24 cellular contexts compared by ENCODE assay signal in the genomic region with DNA sequence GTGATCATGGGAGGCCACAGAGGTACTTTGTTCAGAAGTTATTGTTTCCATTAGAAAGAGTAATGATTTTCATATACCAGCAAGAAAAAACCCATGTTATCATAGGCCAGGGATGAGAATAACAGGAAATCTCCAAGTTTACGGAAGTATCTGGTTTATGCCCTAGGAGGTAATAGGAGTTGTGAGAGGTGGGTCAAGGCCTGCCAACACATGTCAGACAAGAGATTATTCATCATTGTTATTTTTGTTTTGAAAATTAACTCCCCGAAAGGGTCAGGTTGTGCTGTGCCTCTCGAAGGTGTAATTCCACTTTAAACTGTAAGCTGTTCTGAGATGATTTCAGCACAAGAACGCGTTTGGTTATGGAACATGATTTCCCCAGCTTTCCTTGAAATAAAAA.
A peak's percentile ranks its signal among the peaks of the same experiment; 100 is the strongest.
DNase-seq lines count a peak whose midpoint lies in the region; ATAC-seq, FAIRE-seq and TF ChIP-seq lines count a peak whose summit lies in the region.
"Had no signal": no experiment of that assay in that cellular context is flagged by ENCODE, and none has a peak within 500 bp of the region (broad histone marks: within the 10 kb centered on the region; RNA-seq: fewer than 3 reads in every experiment).

No MANE protein-coding gene starts in this region.

- DNase-seq in RWPE1 (ENCODE audit: low spot score) (peak; percentile 12), bronchial epithelial cell (ENCODE audit: low read depth) (peak; percentile 67), epithelial cell of esophagus (ENCODE audit: low read depth) (peak; percentile 65), keratinocyte (ENCODE audit: low read depth, low spot score) (no peak)
- no peak for DNase-seq in activated T-cell treated with anti-CD3 and anti-CD28 coated beads, Interleukin-2, amount 50 U/mL, for 24 hours
- DNase-seq in activated naive CD8-positive, alpha-beta T cell treated with anti-CD3 and anti-CD28 coated beads for 36 hours: no peak
- DNase-seq: 8988T; AML-193; Caco-2; Calu3; CD4-positive, alpha-beta T cell; CD8-positive, alpha-beta T cell; DMS79 treated with DMSO at 0.1 percent for 48 hours; GF-D8 had no signal

- no peaks in the 10 kb centered on the region for H3K36me3 Mint-ChIP-seq in activated T-cell treated with anti-CD3 and anti-CD28 coated beads, Interleukin-2, amount 50 U/mL, for 24 hours (ENCODE audit: low read depth)
- no peaks in the 10 kb centered on the region for H3K36me3 Mint-ChIP-seq in activated naive CD8-positive, alpha-beta T cell treated with anti-CD3 and anti-CD28 coated beads for 36 hours
- H3K36me3 Mint-ChIP-seq: CD8-positive, alpha-beta T cell had no signal

- no peak overlapping the region for H2AFZ ChIP-seq in keratinocyte (ENCODE audit: control insufficient read depth, low read length)

- H3K27me3 ChIP-seq in bronchial epithelial cell (ENCODE audit: control insufficient read depth, insufficient read depth, low read length) (no peaks in the 10 kb centered on the region), keratinocyte (ENCODE audit: control insufficient read depth, extremely low read depth, insufficient read depth, low read length) (peaks cover 12% of the 10 kb centered on the region)
- H3K27me3 ChIP-seq: BLaER1 treated with 17β-estradiol and CSF1 and Interleukin-3, amounts not matched to agents 10 nM and 100 nM had no signal

- peak overlapping the region; percentile 10 for H3K4me2 ChIP-seq in keratinocyte (ENCODE audit: control insufficient read depth, extremely low read depth, insufficient read depth, low read depth, low read length)
- H3K4me2 ChIP-seq: BLaER1 treated with 17β-estradiol and CSF1 and Interleukin-3, amounts not matched to agents 10 nM and 100 nM had no signal

- H3K4me1 ChIP-seq in keratinocyte (ENCODE audit: control insufficient read depth, extremely low read depth, insufficient read depth, low read length): peaks cover 5% of the 10 kb centered on the region
- H3K4me1 ChIP-seq: BLaER1 treated with 17β-estradiol and CSF1 and Interleukin-3, amounts not matched to agents 10 nM and 100 nM; Caco-2 had no signal

- no peaks in the 10 kb centered on the region for H4K20me1 ChIP-seq in keratinocyte (ENCODE audit: control insufficient read depth, extremely low read depth, insufficient read depth, low read length)
- H4K20me1 ChIP-seq: BLaER1 treated with 17β-estradiol and CSF1 and Interleukin-3, amounts not matched to agents 10 nM and 100 nM had no signal

- H3K4me3 Mint-ChIP-seq in activated T-cell treated with anti-CD3 and anti-CD28 coated beads, Interleukin-2, amount 50 U/mL, for 24 hours: no peak overlapping the region
- H3K4me3 Mint-ChIP-seq in activated naive CD8-positive, alpha-beta T cell treated with anti-CD3 and anti-CD28 coated beads for 36 hours: no peak overlapping the region
- H3K4me3 Mint-ChIP-seq: B cell; CD4-positive, alpha-beta T cell; CD8-positive, alpha-beta T cell had no signal

- no peak overlapping the region for H3K9ac ChIP-seq in keratinocyte (ENCODE audit: control insufficient read depth, extremely low read depth, insufficient read depth, low read length)
- H3K9ac ChIP-seq: BLaER1 treated with 17β-estradiol and CSF1 and Interleukin-3, amounts not matched to agents 10 nM and 100 nM had no signal

- no peaks in the 10 kb centered on the region for H3K36me3 ChIP-seq in bronchial epithelial cell (ENCODE audit: control insufficient read depth, insufficient read depth, low read length)
- no peaks in the 10 kb centered on the region for H3K36me3 ChIP-seq in keratinocyte (ENCODE audit: control insufficient read depth in 2 of 2, extremely low read depth in 1 of 2, insufficient read depth in 2 of 2, low read length in 2 of 2)
- H3K36me3 ChIP-seq: BLaER1 treated with 17β-estradiol and CSF1 and Interleukin-3, amounts not matched to agents 10 nM and 100 nM had no signal

- no peaks in the 10 kb centered on the region for H3K79me2 ChIP-seq in keratinocyte (ENCODE audit: control insufficient read depth, insufficient read depth, low read length)

- TF ChIP-seq CTCF in RWPE1 (conservative IDR thresholded peaks at IDR 0.05; ENCODE audit: low read depth) (no peak), bronchial epithelial cell (IDR thresholded peaks at IDR 0.05; ENCODE audit: insufficient read depth, low read length, severe bottlenecking) (no peak), epithelial cell of esophagus (IDR thresholded peaks at IDR 0.05; ENCODE audit: insufficient read depth, low read depth, low read length, missing control alignments) (no peak), keratinocyte (optimal IDR thresholded peaks at IDR 0.05 in 1 of 3, IDR thresholded peaks at IDR 0.05 in 1 of 3, conservative IDR thresholded peaks at IDR 0.05 in 1 of 3; ENCODE audit: extremely low read depth in 1 of 3, insufficient read depth in 2 of 3, low read length in 3 of 3) (no peak)

- ATAC-seq in HG02970 (IDR thresholded peaks at IDR 0.05; ENCODE audit: low FRiP score, unreplicated experiment) (no peak), HG03045 (IDR thresholded peaks at IDR 0.05; ENCODE audit: unreplicated experiment) (no peak)
- ATAC-seq: CD8-positive, alpha-beta T cell had no signal

- no peaks in the 10 kb centered on the region for H3K9me1 ChIP-seq in keratinocyte (ENCODE audit: control insufficient read depth, extremely low read depth, insufficient read depth, low read length)

- FAIRE-seq in bronchial epithelial cell (lab: Jason Lieb, UNC) (no peak), keratinocyte (lab: Jason Lieb, UNC) (peak; percentile 67)
- FAIRE-seq: A204.1, D721Med, G401.6, GM12891, GM19239 had no signal

- POLR2A ChIA-PET in RWPE1 (lab: Yijun Ruan, JAX; ENCODE audit: low non-redundant PET): no interaction called here

- H3K27ac Mint-ChIP-seq in activated T-cell treated with anti-CD3 and anti-CD28 coated beads, Interleukin-2, amount 50 U/mL, for 24 hours: no peak overlapping the region
- no peak overlapping the region for H3K27ac Mint-ChIP-seq in activated naive CD8-positive, alpha-beta T cell treated with anti-CD3 and anti-CD28 coated beads for 36 hours
- H3K27ac Mint-ChIP-seq: B cell; CD4-positive, alpha-beta T cell; CD8-positive, alpha-beta T cell had no signal

- CTCF ChIA-PET in RWPE1 (lab: Yijun Ruan, JAX): no interaction called here

- no peaks in the 10 kb centered on the region for H3K9me3 ChIP-seq in keratinocyte (ENCODE audit: control insufficient read depth, low read depth, low read length)
- H3K9me3 ChIP-seq: BLaER1 treated with 17β-estradiol and CSF1 and Interleukin-3, amounts not matched to agents 10 nM and 100 nM; Caco-2 had no signal

- dilution Hi-C loops in keratinocyte (cut with MboI; ENCODE audit: extremely low pct_ligation_motif_present, low sequenced_read_pairs): no loop called here

- H3K4me3 ChIP-seq in bronchial epithelial cell (ENCODE audit: low read depth, low read length) (no peak overlapping the region), epithelial cell of esophagus (ENCODE audit: low read length) (no peak overlapping the region), keratinocyte (ENCODE audit: control insufficient read depth in 2 of 3, extremely low read depth in 1 of 3, insufficient read depth in 2 of 3, low read depth in 1 of 3, low read length in 3 of 3) (no peak overlapping the region)
- H3K4me3 ChIP-seq: BLaER1 treated with 17β-estradiol and CSF1 and Interleukin-3, amounts not matched to agents 10 nM and 100 nM had no signal

- no peak overlapping the region for H3K27ac ChIP-seq in RWPE1
- H3K27ac ChIP-seq in keratinocyte (ENCODE audit: control insufficient read depth, insufficient read depth, low read length): no peak overlapping the region
- H3K27ac ChIP-seq: BLaER1 treated with 17β-estradiol and CSF1 and Interleukin-3, amounts not matched to agents 10 nM and 100 nM; C4-2B had no signal

- H3K27me3 Mint-ChIP-seq in activated T-cell treated with anti-CD3 and anti-CD28 coated beads, Interleukin-2, amount 50 U/mL, for 24 hours: peaks cover 25% of the 10 kb centered on the region
- no peaks in the 10 kb centered on the region for H3K27me3 Mint-ChIP-seq in activated naive CD8-positive, alpha-beta T cell treated with anti-CD3 and anti-CD28 coated beads for 36 hours
- H3K27me3 Mint-ChIP-seq: CD4-positive, alpha-beta T cell had no signal

- H3K4me1 Mint-ChIP-seq in activated T-cell treated with anti-CD3 and anti-CD28 coated beads, Interleukin-2, amount 50 U/mL, for 24 hours (ENCODE audit: low read depth): peaks cover 8% of the 10 kb centered on the region
- peaks cover 8% of the 10 kb centered on the region for H3K4me1 Mint-ChIP-seq in activated naive CD8-positive, alpha-beta T cell treated with anti-CD3 and anti-CD28 coated beads for 36 hours
- H3K4me1 Mint-ChIP-seq: B cell had no signal

- H3K9me3 Mint-ChIP-seq in activated T-cell treated with anti-CD3 and anti-CD28 coated beads, Interleukin-2, amount 50 U/mL, for 24 hours: no peaks in the 10 kb centered on the region
- H3K9me3 Mint-ChIP-seq in activated naive CD8-positive, alpha-beta T cell treated with anti-CD3 and anti-CD28 coated beads for 36 hours: no peaks in the 10 kb centered on the region
- H3K9me3 Mint-ChIP-seq: CD4-positive, alpha-beta T cell; CD8-positive, alpha-beta T cell had no signal

Comparison
In these comparisons a context has a peak if more than half of its experiments do, and no peak if none do; other contexts are left out.
1. DNase-seq: peak in RWPE1 (single experiment), bronchial epithelial cell (single experiment) and epithelial cell of esophagus (single experiment); none in keratinocyte (single experiment), activated T-cell treated with anti-CD3 and anti-CD28 coated beads, Interleukin-2, amount 50 U/mL, for 24 hours (single experiment) and activated naive CD8-positive, alpha-beta T cell treated with anti-CD3 and anti-CD28 coated beads for 36 hours (single experiment).